ENCODE assay signal across 1 cellular context in the genomic region with DNA sequence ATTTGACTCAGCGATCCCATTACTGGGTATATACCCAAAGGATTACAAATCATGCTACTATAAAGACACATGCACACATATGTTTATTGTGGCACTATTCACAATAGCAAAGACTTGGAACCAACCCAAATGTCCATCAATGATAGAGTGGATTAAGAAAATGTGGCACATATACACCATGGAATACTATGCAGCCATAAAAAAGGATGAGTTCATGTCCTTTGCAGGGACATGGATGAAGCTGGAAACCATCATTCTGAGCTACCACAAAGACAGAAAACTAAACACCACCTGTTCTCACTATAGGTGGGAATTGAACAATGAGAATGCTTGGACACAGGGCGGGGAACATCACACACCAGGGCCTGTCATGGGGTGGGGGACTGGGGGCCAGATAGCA. TPM values are rescaled to one million over a fixed set of nuclear protein-coding genes. Genes with fewer than 3 reads are reported as not detected.
"Had no signal": no experiment of that assay in that cellular context is flagged by ENCODE, and none has a peak within 500 bp of the region (broad histone marks: within the 10 kb centered on the region; RNA-seq: fewer than 3 reads in every experiment).

No MANE protein-coding gene starts in this region.

RNA-seq across cellular contexts. Expression of a gene that starts 43.1 kb away (rescaled TPM):
- total RNA-seq: naive thymus-derived CD8-positive, alpha-beta T cell had no signal
- polyA plus RNA-seq: naive thymus-derived CD8-positive, alpha-beta T cell had no signal
